ENCODE assay signal across 1 cellular context in genomic region chr11:66045177-66045639, GRCh38.
TF ChIP-seq lines count a peak whose summit lies in the region.

No MANE protein-coding gene starts in this region.

TF ChIP-seq in WTC11, 78 proteins besides CTCF, POLR2A, EP300 and RAD21 (continued from another document):
- TF ChIP-seq EMX1 (CRISPR knock-in tag; IDR thresholded peaks at IDR 0.05) (no peak), ESRRA (CRISPR knock-in tag; IDR thresholded peaks at IDR 0.05; ENCODE audit: borderline replicate concordance) (no peak), GRHL2 (CRISPR knock-in tag; IDR thresholded peaks at IDR 0.05; ENCODE audit: insufficient replicate concordance, severe bottlenecking) (no peak)
